ENCODE assay signal across 3 cellular contexts in the genomic region with DNA sequence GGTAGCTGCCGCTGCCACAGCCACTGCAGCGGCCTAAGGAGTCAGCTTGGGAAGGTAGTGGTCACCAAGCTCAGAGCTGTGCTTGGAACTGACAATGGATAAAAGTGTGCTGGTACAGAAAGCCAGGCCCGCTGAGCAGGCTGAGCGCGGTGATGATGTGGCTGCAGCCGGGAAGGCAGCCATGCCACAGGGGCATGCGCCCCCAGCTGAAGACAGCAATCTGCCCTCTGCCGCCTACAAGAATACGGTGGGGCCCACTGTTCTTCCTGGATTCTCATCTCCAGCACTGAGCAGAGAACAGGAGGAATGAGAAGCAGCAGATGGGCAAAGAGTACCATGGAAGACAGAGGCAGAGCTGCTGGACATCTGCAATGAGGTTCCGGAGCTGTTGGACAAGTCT.
TF ChIP-seq lines count a peak whose summit lies in the region.

No MANE protein-coding gene starts in this region.

TF ChIP-seq in A549, 52 proteins besides CTCF, POLR2A, EP300 and RAD21:
- TF ChIP-seq CBX2 (IDR thresholded peaks at IDR 0.05; ENCODE audit: borderline replicate concordance, low read depth) (no peak), SMC3 (IDR thresholded peaks at IDR 0.05) (0 out of 3 replicates have a peak, but pooled peaks have one; percentile 2)

TF ChIP-seq in HCT116, 20 proteins besides CTCF, POLR2A, EP300 and RAD21:
- no peak for TF ChIP-seq EGR1 (IDR thresholded peaks at IDR 0.05; ENCODE audit: low read depth)
- TF ChIP-seq ZFX (IDR thresholded peaks at IDR 0.05), result no peak
- TF ChIP-seq SIN3A (IDR thresholded peaks at IDR 0.05; ENCODE audit: low read depth), result no peak
- no peak for TF ChIP-seq ELF1 (IDR thresholded peaks at IDR 0.05; ENCODE audit: borderline replicate concordance, low read depth)
- no peak for TF ChIP-seq ZNF274 (IDR thresholded peaks at IDR 0.05; ENCODE audit: low read depth, low read length)
- no peak for TF ChIP-seq SP1 (IDR thresholded peaks at IDR 0.05; ENCODE audit: low read depth)
- TF ChIP-seq, protein P1, sequence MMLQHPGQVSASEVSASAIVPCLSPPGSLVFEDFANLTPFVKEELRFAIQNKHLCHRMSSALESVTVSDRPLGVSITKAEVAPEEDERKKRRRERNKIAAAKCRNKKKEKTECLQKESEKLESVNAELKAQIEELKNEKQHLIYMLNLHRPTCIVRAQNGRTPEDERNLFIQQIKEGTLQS (IDR thresholded peaks at IDR 0.05), result no peak
- TF ChIP-seq YY1 (IDR thresholded peaks at IDR 0.05; ENCODE audit: extremely low read depth, insufficient replicate concordance, low read depth, low read length), result no peak
- no peak for TF ChIP-seq POLR2AphosphoS5 (IDR thresholded peaks at IDR 0.05; ENCODE audit: low read depth, low read length)
- no peak for TF ChIP-seq REST (IDR thresholded peaks at IDR 0.05; ENCODE audit: low read depth)
- no peak for TF ChIP-seq EZH2 (IDR thresholded peaks at IDR 0.05)
- no peak for TF ChIP-seq FOSL1 (IDR thresholded peaks at IDR 0.05; ENCODE audit: low read depth)
- TF ChIP-seq, protein P2, sequence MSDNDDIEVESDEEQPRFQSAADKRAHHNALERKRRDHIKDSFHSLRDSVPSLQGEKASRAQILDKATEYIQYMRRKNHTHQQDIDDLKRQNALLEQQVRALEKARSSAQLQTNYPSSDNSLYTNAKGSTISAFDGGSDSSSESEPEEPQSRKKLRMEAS (IDR thresholded peaks at IDR 0.05), result no peak
- no peak for TF ChIP-seq CBX3 (IDR thresholded peaks at IDR 0.05; ENCODE audit: low read depth)
- TF ChIP-seq CEBPB (IDR thresholded peaks at IDR 0.05; ENCODE audit: low read depth), result no peak
- TF ChIP-seq JUND (IDR thresholded peaks at IDR 0.05), result no peak
- no peak for TF ChIP-seq TCF7L2 (IDR thresholded peaks at IDR 0.05; ENCODE audit: borderline replicate concordance, extremely low read depth, insufficient read depth, insufficient read length)
- no peak for TF ChIP-seq EZH2phosphoT487 (IDR thresholded peaks at IDR 0.05; ENCODE audit: borderline replicate concordance)

TF ChIP-seq in GM12878, 131 proteins besides CTCF, POLR2A, EP300 and RAD21:
- no peak for TF ChIP-seq RAD51 (IDR thresholded peaks at IDR 0.05)
- TF ChIP-seq PBX3 (IDR thresholded peaks at IDR 0.05; ENCODE audit: insufficient replicate concordance, low read depth, low read length), result no peak
- no peak for TF ChIP-seq MEF2B (IDR thresholded peaks at IDR 0.05; ENCODE audit: partially characterized antibody, poor library complexity, severe bottlenecking)
- no peak for TF ChIP-seq SMAD1 (IDR thresholded peaks at IDR 0.05; ENCODE audit: low read depth, partially characterized antibody)
- no peak for TF ChIP-seq PAX5 (IDR thresholded peaks at IDR 0.05; ENCODE audit: borderline replicate concordance, low read depth, low read length)
- no peak for TF ChIP-seq POU2F2 (IDR thresholded peaks at IDR 0.05; ENCODE audit: borderline replicate concordance, low read depth, low read length)
- no peak for TF ChIP-seq HDAC2 (IDR thresholded peaks at IDR 0.05)
- no peak for TF ChIP-seq FOXM1 (IDR thresholded peaks at IDR 0.05; ENCODE audit: low read depth, low read length)
- no peak for TF ChIP-seq SIX5 (IDR thresholded peaks at IDR 0.05; ENCODE audit: low read depth, low read length, severe bottlenecking)
- TF ChIP-seq ZBTB4 (CRISPR knock-in tag; IDR thresholded peaks at IDR 0.05), result no peak
- no peak for TF ChIP-seq CREM (IDR thresholded peaks at IDR 0.05; ENCODE audit: low read depth)
- no peak for TF ChIP-seq HDAC6 (IDR thresholded peaks at IDR 0.05; ENCODE audit: unreplicated experiment)
- no peak for TF ChIP-seq MYB (IDR thresholded peaks at IDR 0.05; ENCODE audit: borderline replicate concordance, low read depth, low read length)
- no peak for TF ChIP-seq RCOR1 (conservative IDR thresholded peaks at IDR 0.05; ENCODE audit: low read depth, low read length)
- no peak for TF ChIP-seq ATF2 (IDR thresholded peaks at IDR 0.05; ENCODE audit: low read length)
- no peak for TF ChIP-seq NR2F1 (conservative IDR thresholded peaks at IDR 0.05)
- TF ChIP-seq, protein P3, sequence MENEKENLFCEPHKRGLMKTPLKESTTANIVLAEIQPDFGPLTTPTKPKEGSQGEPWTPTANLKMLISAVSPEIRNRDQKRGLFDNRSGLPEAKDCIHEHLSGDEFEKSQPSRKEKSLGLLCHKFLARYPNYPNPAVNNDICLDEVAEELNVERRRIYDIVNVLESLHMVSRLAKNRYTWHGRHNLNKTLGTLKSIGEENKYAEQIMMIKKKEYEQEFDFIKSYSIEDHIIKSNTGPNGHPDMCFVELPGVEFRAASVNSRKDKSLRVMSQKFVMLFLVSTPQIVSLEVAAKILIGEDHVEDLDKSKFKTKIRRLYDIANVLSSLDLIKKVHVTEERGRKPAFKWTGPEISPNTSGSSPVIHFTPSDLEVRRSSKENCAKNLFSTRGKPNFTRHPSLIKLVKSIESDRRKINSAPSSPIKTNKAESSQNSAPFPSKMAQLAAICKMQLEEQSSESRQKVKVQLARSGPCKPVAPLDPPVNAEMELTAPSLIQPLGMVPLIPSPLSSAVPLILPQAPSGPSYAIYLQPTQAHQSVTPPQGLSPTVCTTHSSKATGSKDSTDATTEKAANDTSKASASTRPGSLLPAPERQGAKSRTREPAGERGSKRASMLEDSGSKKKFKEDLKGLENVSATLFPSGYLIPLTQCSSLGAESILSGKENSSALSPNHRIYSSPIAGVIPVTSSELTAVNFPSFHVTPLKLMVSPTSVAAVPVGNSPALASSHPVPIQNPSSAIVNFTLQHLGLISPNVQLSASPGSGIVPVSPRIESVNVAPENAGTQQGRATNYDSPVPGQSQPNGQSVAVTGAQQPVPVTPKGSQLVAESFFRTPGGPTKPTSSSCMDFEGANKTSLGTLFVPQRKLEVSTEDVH (IDR thresholded peaks at IDR 0.05; ENCODE audit: low read depth, partially characterized antibody), result no peak
